In the genomic region with DNA sequence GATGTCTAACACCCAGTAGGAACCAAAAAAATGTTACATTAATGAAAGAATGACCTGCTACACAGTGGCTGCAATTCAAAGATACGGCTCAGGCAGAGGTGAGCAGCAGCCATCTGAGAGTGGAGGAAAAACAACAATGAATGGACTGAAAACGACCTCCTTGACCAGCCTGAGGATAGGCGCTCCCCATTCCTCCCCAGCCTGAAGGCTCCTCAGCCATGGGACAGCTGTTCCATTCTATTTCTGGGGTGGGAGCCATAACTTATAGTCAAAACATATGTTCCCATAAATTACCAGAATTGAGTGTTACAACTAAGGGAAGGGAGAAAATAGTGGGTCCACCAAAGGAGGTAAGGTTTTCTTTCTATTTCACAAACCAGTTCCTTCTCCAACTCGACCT, we compare ENCODE assay signal across 17 cellular contexts. TPM values are rescaled to one million over a fixed set of nuclear protein-coding genes. Genes with fewer than 3 reads are reported as not detected.
A peak's percentile ranks its signal among the peaks of the same experiment; 100 is the strongest.
DNase-seq lines count a peak whose midpoint lies in the region; ATAC-seq and TF ChIP-seq lines count a peak whose summit lies in the region.
"Had no signal": no experiment of that assay in that cellular context is flagged by ENCODE, and none has a peak within 500 bp of the region (broad histone marks: within the 10 kb centered on the region; RNA-seq: fewer than 3 reads in every experiment).

No MANE protein-coding gene starts in this region.

- intact Hi-C loops in CD4-positive, alpha-beta memory T cell (cut with micrococcal nuclease): loop anchor here (1.0 kb wide), 3 partner anchors 9 to 95 kb away; partner anchors contain the start of gene FYN
- intact Hi-C loops in activated T-helper 1 cell treated with anti-CD3 and anti-CD28 coated beads, Interleukin-12 subunit alpha, Interleukin-12 subunit beta, Interleukin-2, Interleukin-4 antibody, amounts not matched to agents 30 ng/mL and 10 ng/mL and 1 ng/mL, durations not matched to agents 14 hours and 24 hours and 36 hours (cut with micrococcal nuclease): loop anchor here (1.0 to 2.0 kb wide), 7 partner anchors 8 to 197 kb away; no protein-coding TSS in a partner anchor
- intact Hi-C loops in mucosa of descending colon (cut with DNase I, micrococcal nuclease): no loop called here

- H3K4me1 Mint-ChIP-seq in T-helper 1 cell treated with Interleukin-12 subunit alpha and Interleukin-12 subunit beta and Interleukin-4 antibody, amounts not matched to agents 30 μg/mL and 1 μg/mL, for 36 hours (ENCODE audit: low read depth): peaks cover 60% of the 10 kb centered on the region
- peaks cover 23 to 61% (median 41%) of the 10 kb centered on the region in 4 donors for H3K4me1 Mint-ChIP-seq in CD4-positive, alpha-beta memory T cell
- peaks cover 23% of the 10 kb centered on the region for H3K4me1 Mint-ChIP-seq in activated T-helper 1 cell treated with anti-CD3 and anti-CD28 coated beads, Interleukin-12 subunit alpha, Interleukin-12 subunit beta, Interleukin-2, Interleukin-4 antibody, amounts not matched to agents 30 ng/mL and 10 ng/mL and 1 ng/mL, durations not matched to agents 14 hours and 24 hours and 36 hours (ENCODE audit: low read depth)

- no peak overlapping the region for H3K18ac ChIP-seq in mesenchymal stem cell (ENCODE audit: low read depth in 1 of 2, low read length in 2 of 2)

- peak overlapping the region; percentile 32 for H4K8ac ChIP-seq in mesenchymal stem cell (ENCODE audit: low read length)

- H3K27ac Mint-ChIP-seq in T-helper 1 cell treated with Interleukin-12 subunit alpha and Interleukin-12 subunit beta and Interleukin-4 antibody, amounts not matched to agents 30 μg/mL and 1 μg/mL, for 36 hours: peak overlapping the region; percentile 85
- peak overlapping the region in 1 of 7 donors; percentile 78 for H3K27ac Mint-ChIP-seq in CD4-positive, alpha-beta memory T cell
- no peak overlapping the region for H3K27ac Mint-ChIP-seq in activated T-helper 1 cell treated with anti-CD3 and anti-CD28 coated beads, Interleukin-12 subunit alpha, Interleukin-12 subunit beta, Interleukin-2, Interleukin-4 antibody, amounts not matched to agents 30 ng/mL and 10 ng/mL and 1 ng/mL, durations not matched to agents 14 hours and 24 hours and 36 hours
- H3K27ac Mint-ChIP-seq: memory B cell; stimulated activated effector memory CD8-positive, alpha-beta T cell treated with anti-CD3 and anti-CD28 coated beads, Interleukin-12 subunit alpha, Interleukin-12 subunit beta, amount 100 ng/mL, for 72 hours; type B pancreatic cell had no signal

- H3K9me3 ChIP-seq in CD4-positive, alpha-beta memory T cell (ENCODE audit: control insufficient read depth in 1 of 2, low read length in 2 of 2): no peaks in the 10 kb centered on the region
- no peaks in the 10 kb centered on the region for H3K9me3 ChIP-seq in mesenchymal stem cell (ENCODE audit: control insufficient read depth, low read length)
- H3K9me3 ChIP-seq in mucosa of descending colon: no peaks in the 10 kb centered on the region

- H2AK5ac ChIP-seq in mesenchymal stem cell (ENCODE audit: low read length, severe bottlenecking): peak overlapping the region; percentile 30

- H3K14ac ChIP-seq in mesenchymal stem cell (ENCODE audit: low read length in 2 of 2): no peak overlapping the region

- H2BK5ac ChIP-seq in mesenchymal stem cell (ENCODE audit: low read depth, low read length, poor library complexity, severe bottlenecking): no peak overlapping the region

- H3K79me1 ChIP-seq in mesenchymal stem cell (replicated peaks; ENCODE audit: low read length, poor library complexity, severe bottlenecking): peaks cover 19% of the 10 kb centered on the region

- peaks cover 100% of the 10 kb centered on the region for H3K4me1 ChIP-seq in CD4-positive, alpha-beta memory T cell (ENCODE audit: insufficient read depth, low read length)
- peaks cover 28% of the 10 kb centered on the region for H3K4me1 ChIP-seq in mesenchymal stem cell (ENCODE audit: control insufficient read depth, insufficient read depth, low read depth, low read length)
- H3K4me1 ChIP-seq in mucosa of descending colon (ENCODE audit: low read depth): peaks cover 5% of the 10 kb centered on the region

- H2AFZ ChIP-seq in mesenchymal stem cell (ENCODE audit: low read depth, low read length): no peak overlapping the region

- WGBS in mesenchymal stem cell: 92% methylated on average over 4 of the region's 4 CpGs

- no peak overlapping the region for H3K9ac ChIP-seq in mesenchymal stem cell (ENCODE audit: low read length)

- no peak overlapping the region for H3K23ac ChIP-seq in mesenchymal stem cell (ENCODE audit: low read length in 2 of 2)

- H3K27ac ChIP-seq in CD4-positive, alpha-beta memory T cell (ENCODE audit: low read depth, low read length): peak overlapping the region; percentile 54
- no peak overlapping the region for H3K27ac ChIP-seq in mesenchymal stem cell (ENCODE audit: low read length, poor library complexity, severe bottlenecking)
- H3K27ac ChIP-seq: 22Rv1, SK-N-MC had no signal

- H3K36me3 ChIP-seq in CD4-positive, alpha-beta memory T cell (ENCODE audit: insufficient read depth, low read length): no peaks in the 10 kb centered on the region
- H3K36me3 ChIP-seq in mesenchymal stem cell (ENCODE audit: control insufficient read depth in 1 of 2, insufficient read depth in 2 of 2, low read depth in 1 of 2, low read length in 2 of 2) (peaks cover 0 to 37% of the 10 kb centered on the region in 2 experiments), mucosa of descending colon (ENCODE audit: low read depth) (no peaks in the 10 kb centered on the region)

- POLR2A ChIA-PET in CD4-positive, alpha-beta memory T cell (lab: Charles Lee; ENCODE audit: partially characterized antibody): interaction anchor here (0.8 to 5.6 kb wide), 9 partner anchors 9 to 150 kb away, joined by 3 to 64 read pairs (median 5); no protein-coding TSS in a partner anchor

- H2BK120ac ChIP-seq in mesenchymal stem cell (ENCODE audit: low read depth, low read length): no peak overlapping the region

- CTCF ChIA-PET in CD4-positive, alpha-beta memory T cell (lab: Charles Lee; ENCODE audit: partially characterized antibody): interaction anchor here (1.0 to 2.7 kb wide), 5 partner anchors 13 to 86 kb away, joined by 3 to 10 read pairs (median 3); partner anchors contain the start of gene FYN

- no peak overlapping the region for H3K4me3 Mint-ChIP-seq in T-helper 1 cell treated with Interleukin-12 subunit alpha and Interleukin-12 subunit beta and Interleukin-4 antibody, amounts not matched to agents 30 μg/mL and 1 μg/mL, for 36 hours
- H3K4me3 Mint-ChIP-seq in CD4-positive, alpha-beta memory T cell: peak overlapping the region in 6 of 8 donors; percentile 26 to 79 (median 70)
- H3K4me3 Mint-ChIP-seq in activated T-helper 1 cell treated with anti-CD3 and anti-CD28 coated beads, Interleukin-12 subunit alpha, Interleukin-12 subunit beta, Interleukin-2, Interleukin-4 antibody, amounts not matched to agents 30 ng/mL and 10 ng/mL and 1 ng/mL, durations not matched to agents 14 hours and 24 hours and 36 hours: peak overlapping the region; percentile 65
- H3K4me3 Mint-ChIP-seq: stimulated activated effector memory CD8-positive, alpha-beta T cell treated with anti-CD3 and anti-CD28 coated beads, Interleukin-12 subunit alpha, Interleukin-12 subunit beta, amount 100 ng/mL, for 72 hours had no signal

- H3K27me3 Mint-ChIP-seq in T-helper 1 cell treated with Interleukin-12 subunit alpha and Interleukin-12 subunit beta and Interleukin-4 antibody, amounts not matched to agents 30 μg/mL and 1 μg/mL, for 36 hours (ENCODE audit: low read depth): no peaks in the 10 kb centered on the region
- no peaks in the 10 kb centered on the region for H3K27me3 Mint-ChIP-seq in CD4-positive, alpha-beta memory T cell
- H3K27me3 Mint-ChIP-seq in activated T-helper 1 cell treated with anti-CD3 and anti-CD28 coated beads, Interleukin-12 subunit alpha, Interleukin-12 subunit beta, Interleukin-2, Interleukin-4 antibody, amounts not matched to agents 30 ng/mL and 10 ng/mL and 1 ng/mL, durations not matched to agents 14 hours and 24 hours and 36 hours (ENCODE audit: insufficient read depth): no peaks in the 10 kb centered on the region
- H3K27me3 Mint-ChIP-seq: memory B cell, type B pancreatic cell had no signal

- DNase-seq in T-helper 1 cell (no peak), mesenchymal stem cell (no peak), GM03348 (ENCODE audit: low spot score) (no peak), mucosa of descending colon (no peak), NCI-H146 (lab: John Stamatoyannopoulos, UW) (no peak)
- no peak for DNase-seq in CD4-positive, alpha-beta memory T cell
- DNase-seq in activated T-helper 1 cell treated with anti-CD3 and anti-CD28 coated beads, Interleukin-12 subunit alpha, Interleukin-12 subunit beta, Interleukin-2, Interleukin-4 antibody, amounts not matched to agents 30 ng/mL and 10 ng/mL and 1 ng/mL, durations not matched to agents 14 hours and 24 hours and 36 hours (ENCODE audit: low spot score): no peak
- DNase-seq: C1 segment of cervical spinal cord, foreskin melanocyte, NCI-H1930 had no signal

- H4K91ac ChIP-seq in mesenchymal stem cell (ENCODE audit: low read length): no peak overlapping the region

- no peaks in the 10 kb centered on the region for H3K27me3 ChIP-seq in CD4-positive, alpha-beta memory T cell (ENCODE audit: insufficient read depth, low read length)
- H3K27me3 ChIP-seq in mesenchymal stem cell (ENCODE audit: control insufficient read depth in 1 of 2, insufficient read depth in 1 of 2, low read length in 2 of 2): no peaks in the 10 kb centered on the region

- no peak overlapping the region for H2BK15ac ChIP-seq in mesenchymal stem cell (ENCODE audit: low read depth, poor library complexity, severe bottlenecking)

- no peak overlapping the region for H3K4me2 ChIP-seq in mesenchymal stem cell (ENCODE audit: low read length, poor library complexity, severe bottlenecking)

- no peak for ATAC-seq in mucosa of descending colon

- no peak overlapping the region for H3K4me3 ChIP-seq in CD4-positive, alpha-beta memory T cell (ENCODE audit: low read length in 2 of 2)
- H3K4me3 ChIP-seq in mesenchymal stem cell (ENCODE audit: insufficient read depth in 1 of 2, low read depth in 1 of 2, low read length in 2 of 2) (no peak overlapping the region), mucosa of descending colon (no peak overlapping the region)
- H3K4me3 ChIP-seq: SK-N-MC, skin epidermis had no signal

- no peak overlapping the region for H2BK12ac ChIP-seq in mesenchymal stem cell (ENCODE audit: low read length in 2 of 2)

- peaks cover 14% of the 10 kb centered on the region for H3K36me3 Mint-ChIP-seq in T-helper 1 cell treated with Interleukin-12 subunit alpha and Interleukin-12 subunit beta and Interleukin-4 antibody, amounts not matched to agents 30 μg/mL and 1 μg/mL, for 36 hours (ENCODE audit: low read depth)
- H3K36me3 Mint-ChIP-seq in CD4-positive, alpha-beta memory T cell: peaks cover 4 to 35% of the 10 kb centered on the region in 2 donors
- H3K36me3 Mint-ChIP-seq in activated T-helper 1 cell treated with anti-CD3 and anti-CD28 coated beads, Interleukin-12 subunit alpha, Interleukin-12 subunit beta, Interleukin-2, Interleukin-4 antibody, amounts not matched to agents 30 ng/mL and 10 ng/mL and 1 ng/mL, durations not matched to agents 14 hours and 24 hours and 36 hours (ENCODE audit: low read depth): peaks cover 37% of the 10 kb centered on the region
- H3K36me3 Mint-ChIP-seq: memory B cell had no signal

- no peak for TF ChIP-seq CTCF in mucosa of descending colon (IDR thresholded peaks at IDR 0.05)

- H3K9me3 Mint-ChIP-seq in T-helper 1 cell treated with Interleukin-12 subunit alpha and Interleukin-12 subunit beta and Interleukin-4 antibody, amounts not matched to agents 30 μg/mL and 1 μg/mL, for 36 hours: no peaks in the 10 kb centered on the region
- H3K9me3 Mint-ChIP-seq in CD4-positive, alpha-beta memory T cell: peaks cover 0 to 3% (median 0%) of the 10 kb centered on the region in 8 donors
- no peaks in the 10 kb centered on the region for H3K9me3 Mint-ChIP-seq in activated T-helper 1 cell treated with anti-CD3 and anti-CD28 coated beads, Interleukin-12 subunit alpha, Interleukin-12 subunit beta, Interleukin-2, Interleukin-4 antibody, amounts not matched to agents 30 ng/mL and 10 ng/mL and 1 ng/mL, durations not matched to agents 14 hours and 24 hours and 36 hours
- H3K9me3 Mint-ChIP-seq: memory B cell; stimulated activated effector memory CD8-positive, alpha-beta T cell treated with anti-CD3 and anti-CD28 coated beads, Interleukin-12 subunit alpha, Interleukin-12 subunit beta, amount 100 ng/mL, for 72 hours; type B pancreatic cell had no signal

- H3K4ac ChIP-seq in mesenchymal stem cell (ENCODE audit: low read depth in 1 of 2, low read length in 2 of 2): no peak overlapping the region

RNA-seq across cellular contexts. Expression of gene FYN, which starts 27.2 kb away (rescaled TPM):
- total RNA-seq in CD4-positive, alpha-beta memory T cell: 100 to 1,000 TPM; 664 to 713 TPM
- 100 to 1,000 TPM; 338 to 463 TPM for polyA plus RNA-seq in CD4-positive, alpha-beta memory T cell
- total RNA-seq in activated T-helper 1 cell treated with anti-CD3 and anti-CD28 coated beads, Interleukin-12 subunit alpha, Interleukin-12 subunit beta, Interleukin-2, Interleukin-4 antibody, amounts not matched to agents 30 ng/mL and 10 ng/mL and 1 ng/mL, durations not matched to agents 14 hours and 24 hours and 36 hours: 347 and 355 TPM in 2 replicates
- 44.0 TPM for polyA plus RNA-seq in mesenchymal stem cell (2013, experiment 1 of 2)
- polyA plus RNA-seq in mesenchymal stem cell (2013, experiment 2 of 2): 45.8 TPM
- 10 to 100 TPM; 15.0 to 63.0 (median 24.8) TPM for total RNA-seq in mucosa of descending colon

Comparison
In these comparisons a context has a peak if more than half of its experiments do, and no peak if none do; other contexts are left out.
1. intact Hi-C loops: an anchor here in CD4-positive, alpha-beta memory T cell (1.0 kb wide) and activated T-helper 1 cell treated with anti-CD3 and anti-CD28 coated beads, Interleukin-12 subunit alpha, Interleukin-12 subunit beta, Interleukin-2, Interleukin-4 antibody, amounts not matched to agents 30 ng/mL and 10 ng/mL and 1 ng/mL, durations not matched to agents 14 hours and 24 hours and 36 hours (1.0 to 2.0 kb wide); none called in mucosa of descending colon.